26 cellular contexts compared by ENCODE assay signal in genomic region chr5:180435594-180435993, GRCh38.
"Had no signal": no experiment of that assay in that cellular context is flagged by ENCODE, and none has a peak within 500 bp of the region (broad histone marks: within the 10 kb centered on the region; RNA-seq: fewer than 3 reads in every experiment).

No MANE protein-coding gene starts in this region.

- H3K36me3 ChIP-seq: ovary, right lobe of liver, sigmoid colon, thoracic aorta, thyroid gland, tibial nerve, upper lobe of left lung, uterus had no signal

- H3K4me1 ChIP-seq: parathyroid adenoma, psoas muscle, right lobe of liver, sigmoid colon, thyroid gland, uterus had no signal

- H3K9ac ChIP-seq: parathyroid adenoma had no signal

- DNase-seq: naive B cell; naive thymus-derived CD8-positive, alpha-beta T cell; nephron progenitor cell; occipital lobe; ovary; posterior cingulate gyrus; psoas muscle; right cardiac atrium; right lobe of liver; sigmoid colon; small intestine; stimulated activated CD4-positive, alpha-beta T cell treated with anti-CD3 and anti-CD28 coated beads, Interleukin-12 subunit alpha, Interleukin-12 subunit beta, amount 100 ng/mL, for 4 hours; stimulated activated CD4-positive, alpha-beta T cell treated with anti-CD3 and anti-CD28 coated beads, Interleukin-1b, Interleukin-23, amount 100 ng/mL, for 48 hours; stimulated activated CD4-positive, alpha-beta T cell treated with anti-CD3 and anti-CD28 coated beads, Interleukin-4, amount 100 ng/mL, for 1 hour; stimulated activated CD4-positive, alpha-beta T cell treated with anti-CD3 and anti-CD28 coated beads, Interleukin-4, amount 100 ng/mL, for 4 hours; stimulated activated CD8-positive, alpha-beta memory T cell treated with anti-CD3 and anti-CD28 coated beads, Interleukin-4, amount 100 ng/mL, for 48 hours; stimulated activated naive CD4-positive, alpha-beta T cell; stimulated activated naive CD8-positive, alpha-beta T cell treated with anti-CD3 and anti-CD28 coated beads, Interleukin-15, amount 100 ng/mL, for 72 hours; stimulated activated naive CD8-positive, alpha-beta T cell treated with anti-CD3 and anti-CD28 coated beads, Interleukin-15, Interleukin-2, amounts not matched to agents 100 U/mL and 50 U/mL, for 24 hours; thyroid gland; trophoblast cell; uterus had no signal

- H2AFZ ChIP-seq: parathyroid adenoma had no signal

- H3K27ac ChIP-seq: ovary, parathyroid adenoma, psoas muscle, right lobe of liver, sigmoid colon, thoracic aorta, thyroid gland, tibial nerve, upper lobe of left lung, uterus had no signal

- H3K4me3 ChIP-seq: ovary, psoas muscle, right lobe of liver, sigmoid colon, thoracic aorta, thyroid gland, tibial nerve, upper lobe of left lung, uterus had no signal

- H3K27me3 ChIP-seq: ovary, right lobe of liver, thyroid gland, tibial nerve, upper lobe of left lung, uterus had no signal

- H3K9me3 ChIP-seq: psoas muscle, right lobe of liver, thyroid gland, upper lobe of left lung, uterus had no signal
